ENCODE assay signal across 9 cellular contexts in the genomic region with DNA sequence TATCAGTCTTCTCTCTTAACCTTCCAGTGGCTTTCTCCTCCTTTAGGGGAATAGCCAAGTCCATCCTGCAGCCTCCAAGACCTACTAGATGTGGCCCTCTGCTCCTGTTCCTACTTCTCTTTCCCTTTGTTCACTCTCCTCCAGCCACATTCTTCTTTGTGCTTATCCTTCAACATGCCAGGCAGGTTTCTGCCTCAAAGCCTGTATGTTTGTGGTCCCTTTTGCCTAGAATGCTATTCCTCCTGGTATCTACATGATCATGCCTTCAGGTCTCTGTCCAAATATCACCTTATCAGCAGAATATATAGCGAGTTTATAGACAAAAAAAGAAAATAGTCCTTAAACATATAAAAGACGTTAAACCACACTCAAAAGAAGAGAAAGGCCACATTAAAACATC. TPM values are rescaled to one million over a fixed set of nuclear protein-coding genes. Genes with fewer than 3 reads are reported as not detected.
"Had no signal": no experiment of that assay in that cellular context is flagged by ENCODE, and none has a peak within 500 bp of the region (broad histone marks: within the 10 kb centered on the region; RNA-seq: fewer than 3 reads in every experiment).

No MANE protein-coding gene starts in this region.

- DNase-seq: GOT3, H7, HFFc6, KBM-7 had no signal

- H3K4me1 ChIP-seq: HAP-1 had no signal

- H3K9me3 ChIP-seq: HAP-1 had no signal

- H3K4me3 ChIP-seq: GM23248, HAP-1 had no signal

- H3K36me3 ChIP-seq: HAP-1 had no signal

- H3K27ac ChIP-seq: GM23248 had no signal

- H2AFZ ChIP-seq: GM23248 had no signal

- H3K9ac ChIP-seq: GM23248 had no signal

- ATAC-seq: HCT116 had no signal

RNA-seq across cellular contexts. Expression of a gene that starts 5.5 kb away (rescaled TPM):
- total RNA-seq: GM23248, H4, H7, HFFc6, HT-29 had no signal
- polyA plus RNA-seq: GM23248 had no signal

RNA-seq across cellular contexts. Expression of a gene that starts 51.0 kb away (rescaled TPM):
- total RNA-seq: GM23248 had no signal
